ENCODE assay signal across 8 cellular contexts in genomic region chr19:40613669-40614594, GRCh38. TPM values are rescaled to one million over a fixed set of nuclear protein-coding genes. Genes with fewer than 3 reads are reported as not detected.
DNase-seq lines count a peak whose midpoint lies in the region; ATAC-seq and TF ChIP-seq lines count a peak whose summit lies in the region.

No MANE protein-coding gene starts in this region.

- H3K36me3 Mint-ChIP-seq in endothelial cell (ENCODE audit: low read depth, unreplicated experiment) = peaks cover 27% of the 10 kb centered on the region
- peaks cover 11% of the 10 kb centered on the region for H3K36me3 Mint-ChIP-seq in stimulated activated memory B cell treated with anti-CD40 and anti-IgM and Interleukin-4, amounts not matched to agents 10 μg/mL and 1 μg/mL and 100 μg/mL, for 72 hours

- H3K9me3 ChIP-seq in mucosa of stomach (ENCODE audit: control insufficient read depth, low read length) (no peaks in the 10 kb centered on the region), HAP-1 (no peaks in the 10 kb centered on the region)

- DNase-seq in GM06990 (ENCODE audit: extremely low read depth, insufficient read length) (peak; percentile 88), NCI-H526 (lab: John Stamatoyannopoulos, UW) (peak; percentile 62 to 93), endothelial cell (ENCODE audit: low spot score) (peak; percentile 69), HAP-1 (ENCODE audit: low spot score in 2 of 2) (no peak)
- DNase-seq in activated CD8-positive, alpha-beta memory T cell treated with anti-CD3 and anti-CD28 coated beads for 24 hours = peak; percentile 93

- no peaks in the 10 kb centered on the region for H3K9me3 Mint-ChIP-seq in endothelial cell (ENCODE audit: unreplicated experiment)
- H3K9me3 Mint-ChIP-seq in stimulated activated memory B cell treated with anti-CD40 and anti-IgM and Interleukin-4, amounts not matched to agents 10 μg/mL and 1 μg/mL and 100 μg/mL, for 72 hours = no peaks in the 10 kb centered on the region

- peaks cover 19% of the 10 kb centered on the region for H3K27me3 Mint-ChIP-seq in endothelial cell (ENCODE audit: unreplicated experiment)
- no peaks in the 10 kb centered on the region for H3K27me3 Mint-ChIP-seq in stimulated activated memory B cell treated with anti-CD40 and anti-IgM and Interleukin-4, amounts not matched to agents 10 μg/mL and 1 μg/mL and 100 μg/mL, for 72 hours

- no peak for TF ChIP-seq CTCF in GM06990 (IDR thresholded peaks at IDR 0.05; ENCODE audit: insufficient read depth, low read length, poor library complexity, severe bottlenecking)
- no peak for TF ChIP-seq CTCF in endothelial cell (IDR thresholded peaks at IDR 0.05; ENCODE audit: unreplicated experiment)

- peaks cover 7% of the 10 kb centered on the region for H3K4me1 Mint-ChIP-seq in endothelial cell (ENCODE audit: unreplicated experiment)
- peaks cover 51% of the 10 kb centered on the region for H3K4me1 Mint-ChIP-seq in stimulated activated memory B cell treated with anti-CD40 and anti-IgM and Interleukin-4, amounts not matched to agents 10 μg/mL and 1 μg/mL and 100 μg/mL, for 72 hours

- ATAC-seq in HG02938 (IDR thresholded peaks at IDR 0.05; ENCODE audit: unreplicated experiment) = peak; percentile 51
- peak; percentile 78 for ATAC-seq in stimulated activated memory B cell treated with anti-CD40 and anti-IgM and Interleukin-4, amounts not matched to agents 10 μg/mL and 1 μg/mL and 100 μg/mL, for 72 hours

- H3K4me1 ChIP-seq in mucosa of stomach (ENCODE audit: control insufficient read depth, insufficient read depth, low read length) (peaks cover 29% of the 10 kb centered on the region), HAP-1 (peaks cover 13% of the 10 kb centered on the region)

- H3K27me3 ChIP-seq in GM06990 (replicated peaks; ENCODE audit: control insufficient read depth, insufficient read depth, low read length) (no peaks in the 10 kb centered on the region), mucosa of stomach (ENCODE audit: control insufficient read depth, insufficient read depth, low read length) (no peaks in the 10 kb centered on the region), HAP-1 (ENCODE audit: low read depth) (no peaks in the 10 kb centered on the region)

- H3K4me3 ChIP-seq in GM06990 (replicated peaks; ENCODE audit: low read depth, low read length) (peak overlapping the region; percentile 77), mucosa of stomach (ENCODE audit: low read length) (peak overlapping the region; percentile 71), HAP-1 (no peak overlapping the region)

- no peak overlapping the region for H3K27ac Mint-ChIP-seq in endothelial cell (ENCODE audit: unreplicated experiment)
- peak overlapping the region; percentile 91 for H3K27ac Mint-ChIP-seq in stimulated activated memory B cell treated with anti-CD40 and anti-IgM and Interleukin-4, amounts not matched to agents 10 μg/mL and 1 μg/mL and 100 μg/mL, for 72 hours

- peak overlapping the region; percentile 80 for H3K9ac ChIP-seq in mucosa of stomach (ENCODE audit: low read length)

- in situ Hi-C loops in HAP-1 (cut with MboI; ENCODE audit: low sequenced_read_pairs) = no loop called here

- peak overlapping the region; percentile 94 for H3K4me3 Mint-ChIP-seq in endothelial cell (ENCODE audit: unreplicated experiment)
- H3K4me3 Mint-ChIP-seq in stimulated activated memory B cell treated with anti-CD40 and anti-IgM and Interleukin-4, amounts not matched to agents 10 μg/mL and 1 μg/mL and 100 μg/mL, for 72 hours = peak overlapping the region; percentile 97

- H3K36me3 ChIP-seq in GM06990 (ENCODE audit: control insufficient read depth, insufficient read depth, low read length) (no peaks in the 10 kb centered on the region), mucosa of stomach (ENCODE audit: control insufficient read depth, insufficient read depth, low read length) (no peaks in the 10 kb centered on the region), HAP-1 (replicated peaks) (peaks cover 4% of the 10 kb centered on the region)

RNA-seq across cellular contexts. Expression of gene LTBP4, which starts 12.8 kb away (rescaled TPM):
- total RNA-seq in endothelial cell (ENCODE audit: unreplicated experiment) = 175 TPM

RNA-seq across cellular contexts. Expression of gene SHKBP1, which starts 37.3 kb away (rescaled TPM):
- total RNA-seq in endothelial cell (ENCODE audit: unreplicated experiment) = 84.6 TPM

Comparison
In these comparisons a context has a peak if more than half of its experiments do, and no peak if none do; other contexts are left out.
1. DNase-seq: peak in GM06990 (single experiment), NCI-H526 (2 of 2), activated CD8-positive, alpha-beta memory T cell treated with anti-CD3 and anti-CD28 coated beads for 24 hours (single experiment) and endothelial cell (single experiment); none in HAP-1 (0 of 2).